Comparison of ENCODE assay signal across 1 cellular context in the genomic region with DNA sequence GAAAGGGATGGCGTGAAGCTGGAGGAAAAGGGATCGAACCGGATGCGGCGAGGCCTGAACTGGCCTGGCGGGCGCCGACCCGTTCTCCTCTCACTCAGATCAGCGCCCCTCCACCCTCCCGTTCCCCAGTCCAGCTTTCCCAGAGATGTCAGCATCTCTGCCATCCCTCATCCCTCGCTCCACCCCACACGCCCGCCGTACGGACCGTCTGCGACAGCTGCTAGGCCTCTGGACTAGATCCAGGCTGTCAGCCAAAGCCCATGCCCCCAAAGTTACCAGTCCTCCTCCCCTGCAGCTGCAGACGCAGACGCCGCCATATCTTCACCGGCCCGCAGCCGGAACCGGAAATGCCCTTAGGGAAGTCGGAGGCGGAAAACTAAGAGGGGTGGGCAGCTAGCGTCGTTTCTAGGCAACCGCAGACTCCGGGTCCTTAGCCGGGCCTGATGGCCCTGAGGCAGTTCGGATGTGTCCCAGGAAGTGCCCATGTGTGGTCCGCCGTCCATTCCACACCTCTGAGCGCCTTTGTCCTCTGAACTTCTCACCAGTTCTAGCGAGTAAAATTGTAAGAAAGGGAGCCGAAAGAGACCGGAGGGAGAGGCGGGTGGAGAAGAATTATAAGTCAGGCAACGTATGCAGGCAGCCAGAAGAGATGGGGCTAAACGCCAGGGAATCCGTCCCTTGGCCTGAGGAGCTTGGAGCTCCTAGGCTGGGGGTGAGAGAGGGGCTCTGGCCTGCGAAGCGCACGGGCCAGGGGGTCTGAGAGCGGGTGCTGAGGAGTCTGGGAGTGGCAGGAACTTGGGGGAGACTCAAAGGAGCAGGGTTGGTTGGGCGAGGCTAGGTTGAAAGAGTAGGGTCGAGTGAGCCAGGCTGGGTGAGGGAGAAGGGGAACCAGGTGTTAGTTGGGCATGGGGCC.
TF ChIP-seq lines count a peak whose summit lies in the region.

Gene RNF25, minus strand, starts transcription at position 349 of the 913 bp plus-strand sequence. Its CDS starts 32 bp downstream, at position 317.
A gene with protein sequence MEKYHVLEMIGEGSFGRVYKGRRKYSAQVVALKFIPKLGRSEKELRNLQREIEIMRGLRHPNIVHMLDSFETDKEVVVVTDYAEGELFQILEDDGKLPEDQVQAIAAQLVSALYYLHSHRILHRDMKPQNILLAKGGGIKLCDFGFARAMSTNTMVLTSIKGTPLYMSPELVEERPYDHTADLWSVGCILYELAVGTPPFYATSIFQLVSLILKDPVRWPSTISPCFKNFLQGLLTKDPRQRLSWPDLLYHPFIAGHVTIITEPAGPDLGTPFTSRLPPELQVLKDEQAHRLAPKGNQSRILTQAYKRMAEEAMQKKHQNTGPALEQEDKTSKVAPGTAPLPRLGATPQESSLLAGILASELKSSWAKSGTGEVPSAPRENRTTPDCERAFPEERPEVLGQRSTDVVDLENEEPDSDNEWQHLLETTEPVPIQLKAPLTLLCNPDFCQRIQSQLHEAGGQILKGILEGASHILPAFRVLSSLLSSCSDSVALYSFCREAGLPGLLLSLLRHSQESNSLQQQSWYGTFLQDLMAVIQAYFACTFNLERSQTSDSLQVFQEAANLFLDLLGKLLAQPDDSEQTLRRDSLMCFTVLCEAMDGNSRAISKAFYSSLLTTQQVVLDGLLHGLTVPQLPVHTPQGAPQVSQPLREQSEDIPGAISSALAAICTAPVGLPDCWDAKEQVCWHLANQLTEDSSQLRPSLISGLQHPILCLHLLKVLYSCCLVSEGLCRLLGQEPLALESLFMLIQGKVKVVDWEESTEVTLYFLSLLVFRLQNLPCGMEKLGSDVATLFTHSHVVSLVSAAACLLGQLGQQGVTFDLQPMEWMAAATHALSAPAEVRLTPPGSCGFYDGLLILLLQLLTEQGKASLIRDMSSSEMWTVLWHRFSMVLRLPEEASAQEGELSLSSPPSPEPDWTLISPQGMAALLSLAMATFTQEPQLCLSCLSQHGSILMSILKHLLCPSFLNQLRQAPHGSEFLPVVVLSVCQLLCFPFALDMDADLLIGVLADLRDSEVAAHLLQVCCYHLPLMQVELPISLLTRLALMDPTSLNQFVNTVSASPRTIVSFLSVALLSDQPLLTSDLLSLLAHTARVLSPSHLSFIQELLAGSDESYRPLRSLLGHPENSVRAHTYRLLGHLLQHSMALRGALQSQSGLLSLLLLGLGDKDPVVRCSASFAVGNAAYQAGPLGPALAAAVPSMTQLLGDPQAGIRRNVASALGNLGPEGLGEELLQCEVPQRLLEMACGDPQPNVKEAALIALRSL (N-terminal part only) (plus strand): TSS at position 433 of the 913 bp plus-strand sequence. CDS start 744 bp downstream, outside the sequence.

TF ChIP-seq in GM12878, 131 proteins besides CTCF, POLR2A, EP300 and RAD21 (continues in another document):
- no peak for TF ChIP-seq PAX5 (IDR thresholded peaks at IDR 0.05; ENCODE audit: borderline replicate concordance, low read depth, low read length)
- TF ChIP-seq PML (IDR thresholded peaks at IDR 0.05; ENCODE audit: low read length), result peak; percentile 77; the same call in 1 of the 2 replicates
- TF ChIP-seq EZH2 (IDR thresholded peaks at IDR 0.05; ENCODE audit: borderline replicate concordance, control insufficient read depth, low read depth, low read length), result no peak
- TF ChIP-seq NKRF (conservative IDR thresholded peaks at IDR 0.05), result peak; percentile 91; the same call in 1 of the 2 replicates
- TF ChIP-seq SREBF1 (IDR thresholded peaks at IDR 0.05; ENCODE audit: low read length), result no peak
- no peak for TF ChIP-seq SMARCA5 (IDR thresholded peaks at IDR 0.05)
- TF ChIP-seq, protein P1, sequence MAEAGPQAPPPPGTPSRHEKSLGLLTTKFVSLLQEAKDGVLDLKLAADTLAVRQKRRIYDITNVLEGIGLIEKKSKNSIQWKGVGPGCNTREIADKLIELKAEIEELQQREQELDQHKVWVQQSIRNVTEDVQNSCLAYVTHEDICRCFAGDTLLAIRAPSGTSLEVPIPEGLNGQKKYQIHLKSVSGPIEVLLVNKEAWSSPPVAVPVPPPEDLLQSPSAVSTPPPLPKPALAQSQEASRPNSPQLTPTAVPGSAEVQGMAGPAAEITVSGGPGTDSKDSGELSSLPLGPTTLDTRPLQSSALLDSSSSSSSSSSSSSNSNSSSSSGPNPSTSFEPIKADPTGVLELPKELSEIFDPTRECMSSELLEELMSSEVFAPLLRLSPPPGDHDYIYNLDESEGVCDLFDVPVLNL (IDR thresholded peaks at IDR 0.05; ENCODE audit: low read depth, low read length), result no peak
- TF ChIP-seq, protein P2, sequence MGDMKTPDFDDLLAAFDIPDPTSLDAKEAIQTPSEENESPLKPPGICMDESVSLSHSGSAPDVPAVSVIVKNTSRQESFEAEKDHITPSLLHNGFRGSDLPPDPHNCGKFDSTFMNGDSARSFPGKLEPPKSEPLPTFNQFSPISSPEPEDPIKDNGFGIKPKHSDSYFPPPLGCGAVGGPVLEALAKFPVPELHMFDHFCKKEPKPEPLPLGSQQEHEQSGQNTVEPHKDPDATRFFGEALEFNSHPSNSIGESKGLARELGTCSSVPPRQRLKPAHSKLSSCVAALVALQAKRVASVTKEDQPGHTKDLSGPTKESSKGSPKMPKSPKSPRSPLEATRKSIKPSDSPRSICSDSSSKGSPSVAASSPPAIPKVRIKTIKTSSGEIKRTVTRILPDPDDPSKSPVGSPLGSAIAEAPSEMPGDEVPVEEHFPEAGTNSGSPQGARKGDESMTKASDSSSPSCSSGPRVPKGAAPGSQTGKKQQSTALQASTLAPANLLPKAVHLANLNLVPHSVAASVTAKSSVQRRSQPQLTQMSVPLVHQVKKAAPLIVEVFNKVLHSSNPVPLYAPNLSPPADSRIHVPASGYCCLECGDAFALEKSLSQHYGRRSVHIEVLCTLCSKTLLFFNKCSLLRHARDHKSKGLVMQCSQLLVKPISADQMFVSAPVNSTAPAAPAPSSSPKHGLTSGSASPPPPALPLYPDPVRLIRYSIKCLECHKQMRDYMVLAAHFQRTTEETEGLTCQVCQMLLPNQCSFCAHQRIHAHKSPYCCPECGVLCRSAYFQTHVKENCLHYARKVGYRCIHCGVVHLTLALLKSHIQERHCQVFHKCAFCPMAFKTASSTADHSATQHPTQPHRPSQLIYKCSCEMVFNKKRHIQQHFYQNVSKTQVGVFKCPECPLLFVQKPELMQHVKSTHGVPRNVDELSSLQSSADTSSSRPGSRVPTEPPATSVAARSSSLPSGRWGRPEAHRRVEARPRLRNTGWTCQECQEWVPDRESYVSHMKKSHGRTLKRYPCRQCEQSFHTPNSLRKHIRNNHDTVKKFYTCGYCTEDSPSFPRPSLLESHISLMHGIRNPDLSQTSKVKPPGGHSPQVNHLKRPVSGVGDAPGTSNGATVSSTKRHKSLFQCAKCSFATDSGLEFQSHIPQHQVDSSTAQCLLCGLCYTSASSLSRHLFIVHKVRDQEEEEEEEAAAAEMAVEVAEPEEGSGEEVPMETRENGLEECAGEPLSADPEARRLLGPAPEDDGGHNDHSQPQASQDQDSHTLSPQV (IDR thresholded peaks at IDR 0.05), result no peak
- TF ChIP-seq SRF (IDR thresholded peaks at IDR 0.05; ENCODE audit: low read depth in 2 of 2, low read length in 2 of 2), result peak; percentile 84 to 93
- peak; percentile 84 for TF ChIP-seq MXI1 (IDR thresholded peaks at IDR 0.05; ENCODE audit: low read depth, low read length)
- TF ChIP-seq GATAD2B (conservative IDR thresholded peaks at IDR 0.05; ENCODE audit: low read depth), result no peak
- no peak for TF ChIP-seq NR2F1 (conservative IDR thresholded peaks at IDR 0.05)
- peak; percentile 95 for TF ChIP-seq YY1 (IDR thresholded peaks at IDR 0.05; ENCODE audit: low read depth, low read length)
- no peak for TF ChIP-seq TBL1XR1 (IDR thresholded peaks at IDR 0.05; ENCODE audit: low read depth, low read length)
- TF ChIP-seq CHD4 (IDR thresholded peaks at IDR 0.05), result no peak
- TF ChIP-seq SMAD5 (IDR thresholded peaks at IDR 0.05; ENCODE audit: low read depth), result peak; percentile 37; the same call in 1 of the 2 replicates
- no peak for TF ChIP-seq FOS (IDR thresholded peaks at IDR 0.05; ENCODE audit: borderline replicate concordance, extremely low read depth, insufficient read length)
- 0 out of 2 replicates have a peak, but pooled peaks have one; percentile 34 for TF ChIP-seq SREBF2 (IDR thresholded peaks at IDR 0.05; ENCODE audit: low read length)
- no peak for TF ChIP-seq WRNIP1 (IDR thresholded peaks at IDR 0.05; ENCODE audit: borderline replicate concordance, low read depth, low read length)
- TF ChIP-seq JUND (IDR thresholded peaks at IDR 0.05; ENCODE audit: low read depth, low read length), result no peak
- TF ChIP-seq TCF3 (IDR thresholded peaks at IDR 0.05; ENCODE audit: borderline replicate concordance, insufficient read depth, low read depth, low read length), result 0 out of 2 replicates have a peak, but pooled peaks have one; percentile 9
- no peak for TF ChIP-seq MTA2 (IDR thresholded peaks at IDR 0.05; ENCODE audit: low read depth)
- TF ChIP-seq, protein P3, sequence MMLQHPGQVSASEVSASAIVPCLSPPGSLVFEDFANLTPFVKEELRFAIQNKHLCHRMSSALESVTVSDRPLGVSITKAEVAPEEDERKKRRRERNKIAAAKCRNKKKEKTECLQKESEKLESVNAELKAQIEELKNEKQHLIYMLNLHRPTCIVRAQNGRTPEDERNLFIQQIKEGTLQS (IDR thresholded peaks at IDR 0.05; ENCODE audit: borderline replicate concordance, extremely low read depth, low read depth, low read length), result no peak
- TF ChIP-seq, protein P4, sequence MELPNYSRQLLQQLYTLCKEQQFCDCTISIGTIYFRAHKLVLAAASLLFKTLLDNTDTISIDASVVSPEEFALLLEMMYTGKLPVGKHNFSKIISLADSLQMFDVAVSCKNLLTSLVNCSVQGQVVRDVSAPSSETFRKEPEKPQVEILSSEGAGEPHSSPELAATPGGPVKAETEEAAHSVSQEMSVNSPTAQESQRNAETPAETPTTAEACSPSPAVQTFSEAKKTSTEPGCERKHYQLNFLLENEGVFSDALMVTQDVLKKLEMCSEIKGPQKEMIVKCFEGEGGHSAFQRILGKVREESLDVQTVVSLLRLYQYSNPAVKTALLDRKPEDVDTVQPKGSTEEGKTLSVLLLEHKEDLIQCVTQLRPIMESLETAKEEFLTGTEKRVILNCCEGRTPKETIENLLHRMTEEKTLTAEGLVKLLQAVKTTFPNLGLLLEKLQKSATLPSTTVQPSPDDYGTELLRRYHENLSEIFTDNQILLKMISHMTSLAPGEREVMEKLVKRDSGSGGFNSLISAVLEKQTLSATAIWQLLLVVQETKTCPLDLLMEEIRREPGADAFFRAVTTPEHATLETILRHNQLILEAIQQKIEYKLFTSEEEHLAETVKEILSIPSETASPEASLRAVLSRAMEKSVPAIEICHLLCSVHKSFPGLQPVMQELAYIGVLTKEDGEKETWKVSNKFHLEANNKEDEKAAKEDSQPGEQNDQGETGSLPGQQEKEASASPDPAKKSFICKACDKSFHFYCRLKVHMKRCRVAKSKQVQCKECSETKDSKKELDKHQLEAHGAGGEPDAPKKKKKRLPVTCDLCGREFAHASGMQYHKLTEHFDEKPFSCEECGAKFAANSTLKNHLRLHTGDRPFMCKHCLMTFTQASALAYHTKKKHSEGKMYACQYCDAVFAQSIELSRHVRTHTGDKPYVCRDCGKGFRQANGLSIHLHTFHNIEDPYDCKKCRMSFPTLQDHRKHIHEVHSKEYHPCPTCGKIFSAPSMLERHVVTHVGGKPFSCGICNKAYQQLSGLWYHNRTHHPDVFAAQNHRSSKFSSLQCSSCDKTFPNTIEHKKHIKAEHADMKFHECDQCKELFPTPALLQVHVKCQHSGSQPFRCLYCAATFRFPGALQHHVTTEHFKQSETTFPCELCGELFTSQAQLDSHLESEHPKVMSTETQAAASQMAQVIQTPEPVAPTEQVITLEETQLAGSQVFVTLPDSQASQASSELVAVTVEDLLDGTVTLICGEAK (IDR thresholded peaks at IDR 0.05; ENCODE audit: borderline replicate concordance), result peak; percentile 95
- TF ChIP-seq SMC3 (IDR thresholded peaks at IDR 0.05; ENCODE audit: borderline replicate concordance, low read length), result no peak
- no peak for TF ChIP-seq ZNF274 (IDR thresholded peaks at IDR 0.05; ENCODE audit: insufficient read depth, insufficient read length)
- TF ChIP-seq MEF2A (IDR thresholded peaks at IDR 0.05; ENCODE audit: insufficient read depth, low read depth, low read length), result no peak
- no peak for TF ChIP-seq NFYA (IDR thresholded peaks at IDR 0.05; ENCODE audit: borderline replicate concordance, low read depth, low read length)
- TF ChIP-seq FOXK2 (IDR thresholded peaks at IDR 0.05), result 0 out of 2 replicates have a peak, but pooled peaks have one; percentile 32
- TF ChIP-seq POLR2AphosphoS5 (IDR thresholded peaks at IDR 0.05; ENCODE audit: low read length), result peak; percentile 80
- TF ChIP-seq ZBTB4 (CRISPR knock-in tag; IDR thresholded peaks at IDR 0.05), result no peak
- no peak for TF ChIP-seq BHLHE40 (IDR thresholded peaks at IDR 0.05; ENCODE audit: borderline replicate concordance in 1 of 2, low read depth in 2 of 2, low read length in 1 of 2)
